ENCODE assay signal across 1 cellular context in genomic region chr6:53861543-53861942, GRCh38.
TF ChIP-seq lines count a peak whose summit lies in the region.

No MANE protein-coding gene starts in this region.

TF ChIP-seq in IMR-90, 13 proteins besides CTCF, POLR2A, EP300 and RAD21 (continued from another document):
- TF ChIP-seq ELK1 (IDR thresholded peaks at IDR 0.05; ENCODE audit: borderline replicate concordance, low read depth, low read length) (no peak), MAZ (IDR thresholded peaks at IDR 0.05; ENCODE audit: borderline replicate concordance, low read depth, low read length) (no peak), SMC3 (IDR thresholded peaks at IDR 0.05; ENCODE audit: low read depth, low read length) (no peak), CEBPB (IDR thresholded peaks at IDR 0.05; ENCODE audit: low read depth, low read length) (no peak), BHLHE40 (IDR thresholded peaks at IDR 0.05; ENCODE audit: low read depth, low read length) (no peak), MAFK (IDR thresholded peaks at IDR 0.05; ENCODE audit: low read depth, low read length) (no peak), RCOR1 (IDR thresholded peaks at IDR 0.05; ENCODE audit: insufficient replicate concordance, low read length) (no peak), FOS (IDR thresholded peaks at IDR 0.05; ENCODE audit: low read depth, low read length) (no peak), CHD1 (IDR thresholded peaks at IDR 0.05; ENCODE audit: low read depth, low read length) (no peak)
- TF ChIP-seq, protein P1, sequence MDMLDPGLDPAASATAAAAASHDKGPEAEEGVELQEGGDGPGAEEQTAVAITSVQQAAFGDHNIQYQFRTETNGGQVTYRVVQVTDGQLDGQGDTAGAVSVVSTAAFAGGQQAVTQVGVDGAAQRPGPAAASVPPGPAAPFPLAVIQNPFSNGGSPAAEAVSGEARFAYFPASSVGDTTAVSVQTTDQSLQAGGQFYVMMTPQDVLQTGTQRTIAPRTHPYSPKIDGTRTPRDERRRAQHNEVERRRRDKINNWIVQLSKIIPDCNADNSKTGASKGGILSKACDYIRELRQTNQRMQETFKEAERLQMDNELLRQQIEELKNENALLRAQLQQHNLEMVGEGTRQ (IDR thresholded peaks at IDR 0.05; ENCODE audit: low read depth, low read length) = no peak
